2 cellular contexts compared by ENCODE assay signal in the genomic region with DNA sequence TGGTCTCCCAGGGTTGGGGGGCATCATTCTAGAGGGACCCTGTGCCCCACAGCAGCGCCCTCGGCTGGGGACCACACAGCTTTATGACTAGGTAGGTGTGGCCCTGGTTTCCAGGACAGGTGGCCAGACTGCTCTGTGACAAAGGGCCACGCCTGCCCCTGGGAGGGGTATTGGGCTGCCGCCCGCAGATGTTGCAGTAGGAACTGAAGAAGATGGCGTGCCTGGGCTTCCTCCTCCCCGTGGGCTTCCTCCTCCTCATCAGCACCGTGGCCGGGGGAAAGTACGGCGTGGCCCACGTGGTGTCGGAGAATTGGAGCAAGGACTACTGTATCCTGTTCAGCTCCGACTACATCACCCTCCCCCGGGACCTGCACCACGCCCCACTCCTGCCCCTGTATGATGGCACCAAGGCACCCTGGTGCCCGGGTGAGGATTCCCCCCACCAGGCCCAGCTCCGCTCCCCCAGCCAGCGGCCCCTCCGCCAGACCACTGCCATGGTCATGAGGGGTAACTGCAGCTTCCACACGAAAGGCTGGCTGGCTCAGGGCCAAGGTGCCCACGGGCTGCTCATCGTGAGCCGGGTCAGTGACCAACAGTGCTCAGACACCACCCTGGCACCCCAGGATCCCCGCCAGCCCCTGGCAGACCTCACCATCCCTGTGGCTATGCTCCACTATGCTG.
TF ChIP-seq lines count a peak whose summit lies in the region.

A gene with protein sequence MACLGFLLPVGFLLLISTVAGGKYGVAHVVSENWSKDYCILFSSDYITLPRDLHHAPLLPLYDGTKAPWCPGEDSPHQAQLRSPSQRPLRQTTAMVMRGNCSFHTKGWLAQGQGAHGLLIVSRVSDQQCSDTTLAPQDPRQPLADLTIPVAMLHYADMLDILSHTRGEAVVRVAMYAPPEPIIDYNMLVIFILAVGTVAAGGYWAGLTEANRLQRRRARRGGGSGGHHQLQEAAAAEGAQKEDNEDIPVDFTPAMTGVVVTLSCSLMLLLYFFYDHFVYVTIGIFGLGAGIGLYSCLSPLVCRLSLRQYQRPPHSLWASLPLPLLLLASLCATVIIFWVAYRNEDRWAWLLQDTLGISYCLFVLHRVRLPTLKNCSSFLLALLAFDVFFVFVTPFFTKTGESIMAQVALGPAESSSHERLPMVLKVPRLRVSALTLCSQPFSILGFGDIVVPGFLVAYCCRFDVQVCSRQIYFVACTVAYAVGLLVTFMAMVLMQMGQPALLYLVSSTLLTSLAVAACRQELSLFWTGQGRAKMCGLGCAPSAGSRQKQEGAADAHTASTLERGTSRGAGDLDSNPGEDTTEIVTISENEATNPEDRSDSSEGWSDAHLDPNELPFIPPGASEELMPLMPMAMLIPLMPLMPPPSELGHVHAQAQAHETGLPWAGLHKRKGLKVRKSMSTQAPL (plus strand): TSS at position 187 of the 681 bp plus-strand sequence. CDS start 26 bp downstream, at position 213.

TF ChIP-seq in IMR-90, 13 proteins besides CTCF, POLR2A, EP300 and RAD21:
- no peak for TF ChIP-seq MXI1 (IDR thresholded peaks at IDR 0.05; ENCODE audit: borderline replicate concordance, low read depth, low read length)
- no peak for TF ChIP-seq SMC3 (IDR thresholded peaks at IDR 0.05; ENCODE audit: low read depth, low read length)
- TF ChIP-seq MAFK (IDR thresholded peaks at IDR 0.05; ENCODE audit: low read depth, low read length), result no peak
- TF ChIP-seq, protein P1, sequence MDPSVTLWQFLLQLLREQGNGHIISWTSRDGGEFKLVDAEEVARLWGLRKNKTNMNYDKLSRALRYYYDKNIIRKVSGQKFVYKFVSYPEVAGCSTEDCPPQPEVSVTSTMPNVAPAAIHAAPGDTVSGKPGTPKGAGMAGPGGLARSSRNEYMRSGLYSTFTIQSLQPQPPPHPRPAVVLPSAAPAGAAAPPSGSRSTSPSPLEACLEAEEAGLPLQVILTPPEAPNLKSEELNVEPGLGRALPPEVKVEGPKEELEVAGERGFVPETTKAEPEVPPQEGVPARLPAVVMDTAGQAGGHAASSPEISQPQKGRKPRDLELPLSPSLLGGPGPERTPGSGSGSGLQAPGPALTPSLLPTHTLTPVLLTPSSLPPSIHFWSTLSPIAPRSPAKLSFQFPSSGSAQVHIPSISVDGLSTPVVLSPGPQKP (IDR thresholded peaks at IDR 0.05; ENCODE audit: borderline replicate concordance, low read depth, low read length), result no peak
- no peak for TF ChIP-seq MAZ (IDR thresholded peaks at IDR 0.05; ENCODE audit: borderline replicate concordance, low read depth, low read length)
- TF ChIP-seq RFX5 (IDR thresholded peaks at IDR 0.05; ENCODE audit: low read depth, low read length), result no peak
- TF ChIP-seq BHLHE40 (IDR thresholded peaks at IDR 0.05; ENCODE audit: low read depth, low read length), result no peak
- no peak for TF ChIP-seq FOS (IDR thresholded peaks at IDR 0.05; ENCODE audit: low read depth, low read length)
- TF ChIP-seq CEBPB (IDR thresholded peaks at IDR 0.05; ENCODE audit: low read depth, low read length), result no peak
- TF ChIP-seq NFE2L2 (IDR thresholded peaks at IDR 0.05; ENCODE audit: low read depth, low read length), result no peak
- TF ChIP-seq, protein P2, sequence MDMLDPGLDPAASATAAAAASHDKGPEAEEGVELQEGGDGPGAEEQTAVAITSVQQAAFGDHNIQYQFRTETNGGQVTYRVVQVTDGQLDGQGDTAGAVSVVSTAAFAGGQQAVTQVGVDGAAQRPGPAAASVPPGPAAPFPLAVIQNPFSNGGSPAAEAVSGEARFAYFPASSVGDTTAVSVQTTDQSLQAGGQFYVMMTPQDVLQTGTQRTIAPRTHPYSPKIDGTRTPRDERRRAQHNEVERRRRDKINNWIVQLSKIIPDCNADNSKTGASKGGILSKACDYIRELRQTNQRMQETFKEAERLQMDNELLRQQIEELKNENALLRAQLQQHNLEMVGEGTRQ (IDR thresholded peaks at IDR 0.05; ENCODE audit: low read depth, low read length), result no peak

TF ChIP-seq in H1, 55 proteins besides CTCF, POLR2A, EP300 and RAD21:
- TF ChIP-seq SAP30 (IDR thresholded peaks at IDR 0.05; ENCODE audit: insufficient read depth, insufficient replicate concordance, low read length), result no peak
- TF ChIP-seq, protein P3, sequence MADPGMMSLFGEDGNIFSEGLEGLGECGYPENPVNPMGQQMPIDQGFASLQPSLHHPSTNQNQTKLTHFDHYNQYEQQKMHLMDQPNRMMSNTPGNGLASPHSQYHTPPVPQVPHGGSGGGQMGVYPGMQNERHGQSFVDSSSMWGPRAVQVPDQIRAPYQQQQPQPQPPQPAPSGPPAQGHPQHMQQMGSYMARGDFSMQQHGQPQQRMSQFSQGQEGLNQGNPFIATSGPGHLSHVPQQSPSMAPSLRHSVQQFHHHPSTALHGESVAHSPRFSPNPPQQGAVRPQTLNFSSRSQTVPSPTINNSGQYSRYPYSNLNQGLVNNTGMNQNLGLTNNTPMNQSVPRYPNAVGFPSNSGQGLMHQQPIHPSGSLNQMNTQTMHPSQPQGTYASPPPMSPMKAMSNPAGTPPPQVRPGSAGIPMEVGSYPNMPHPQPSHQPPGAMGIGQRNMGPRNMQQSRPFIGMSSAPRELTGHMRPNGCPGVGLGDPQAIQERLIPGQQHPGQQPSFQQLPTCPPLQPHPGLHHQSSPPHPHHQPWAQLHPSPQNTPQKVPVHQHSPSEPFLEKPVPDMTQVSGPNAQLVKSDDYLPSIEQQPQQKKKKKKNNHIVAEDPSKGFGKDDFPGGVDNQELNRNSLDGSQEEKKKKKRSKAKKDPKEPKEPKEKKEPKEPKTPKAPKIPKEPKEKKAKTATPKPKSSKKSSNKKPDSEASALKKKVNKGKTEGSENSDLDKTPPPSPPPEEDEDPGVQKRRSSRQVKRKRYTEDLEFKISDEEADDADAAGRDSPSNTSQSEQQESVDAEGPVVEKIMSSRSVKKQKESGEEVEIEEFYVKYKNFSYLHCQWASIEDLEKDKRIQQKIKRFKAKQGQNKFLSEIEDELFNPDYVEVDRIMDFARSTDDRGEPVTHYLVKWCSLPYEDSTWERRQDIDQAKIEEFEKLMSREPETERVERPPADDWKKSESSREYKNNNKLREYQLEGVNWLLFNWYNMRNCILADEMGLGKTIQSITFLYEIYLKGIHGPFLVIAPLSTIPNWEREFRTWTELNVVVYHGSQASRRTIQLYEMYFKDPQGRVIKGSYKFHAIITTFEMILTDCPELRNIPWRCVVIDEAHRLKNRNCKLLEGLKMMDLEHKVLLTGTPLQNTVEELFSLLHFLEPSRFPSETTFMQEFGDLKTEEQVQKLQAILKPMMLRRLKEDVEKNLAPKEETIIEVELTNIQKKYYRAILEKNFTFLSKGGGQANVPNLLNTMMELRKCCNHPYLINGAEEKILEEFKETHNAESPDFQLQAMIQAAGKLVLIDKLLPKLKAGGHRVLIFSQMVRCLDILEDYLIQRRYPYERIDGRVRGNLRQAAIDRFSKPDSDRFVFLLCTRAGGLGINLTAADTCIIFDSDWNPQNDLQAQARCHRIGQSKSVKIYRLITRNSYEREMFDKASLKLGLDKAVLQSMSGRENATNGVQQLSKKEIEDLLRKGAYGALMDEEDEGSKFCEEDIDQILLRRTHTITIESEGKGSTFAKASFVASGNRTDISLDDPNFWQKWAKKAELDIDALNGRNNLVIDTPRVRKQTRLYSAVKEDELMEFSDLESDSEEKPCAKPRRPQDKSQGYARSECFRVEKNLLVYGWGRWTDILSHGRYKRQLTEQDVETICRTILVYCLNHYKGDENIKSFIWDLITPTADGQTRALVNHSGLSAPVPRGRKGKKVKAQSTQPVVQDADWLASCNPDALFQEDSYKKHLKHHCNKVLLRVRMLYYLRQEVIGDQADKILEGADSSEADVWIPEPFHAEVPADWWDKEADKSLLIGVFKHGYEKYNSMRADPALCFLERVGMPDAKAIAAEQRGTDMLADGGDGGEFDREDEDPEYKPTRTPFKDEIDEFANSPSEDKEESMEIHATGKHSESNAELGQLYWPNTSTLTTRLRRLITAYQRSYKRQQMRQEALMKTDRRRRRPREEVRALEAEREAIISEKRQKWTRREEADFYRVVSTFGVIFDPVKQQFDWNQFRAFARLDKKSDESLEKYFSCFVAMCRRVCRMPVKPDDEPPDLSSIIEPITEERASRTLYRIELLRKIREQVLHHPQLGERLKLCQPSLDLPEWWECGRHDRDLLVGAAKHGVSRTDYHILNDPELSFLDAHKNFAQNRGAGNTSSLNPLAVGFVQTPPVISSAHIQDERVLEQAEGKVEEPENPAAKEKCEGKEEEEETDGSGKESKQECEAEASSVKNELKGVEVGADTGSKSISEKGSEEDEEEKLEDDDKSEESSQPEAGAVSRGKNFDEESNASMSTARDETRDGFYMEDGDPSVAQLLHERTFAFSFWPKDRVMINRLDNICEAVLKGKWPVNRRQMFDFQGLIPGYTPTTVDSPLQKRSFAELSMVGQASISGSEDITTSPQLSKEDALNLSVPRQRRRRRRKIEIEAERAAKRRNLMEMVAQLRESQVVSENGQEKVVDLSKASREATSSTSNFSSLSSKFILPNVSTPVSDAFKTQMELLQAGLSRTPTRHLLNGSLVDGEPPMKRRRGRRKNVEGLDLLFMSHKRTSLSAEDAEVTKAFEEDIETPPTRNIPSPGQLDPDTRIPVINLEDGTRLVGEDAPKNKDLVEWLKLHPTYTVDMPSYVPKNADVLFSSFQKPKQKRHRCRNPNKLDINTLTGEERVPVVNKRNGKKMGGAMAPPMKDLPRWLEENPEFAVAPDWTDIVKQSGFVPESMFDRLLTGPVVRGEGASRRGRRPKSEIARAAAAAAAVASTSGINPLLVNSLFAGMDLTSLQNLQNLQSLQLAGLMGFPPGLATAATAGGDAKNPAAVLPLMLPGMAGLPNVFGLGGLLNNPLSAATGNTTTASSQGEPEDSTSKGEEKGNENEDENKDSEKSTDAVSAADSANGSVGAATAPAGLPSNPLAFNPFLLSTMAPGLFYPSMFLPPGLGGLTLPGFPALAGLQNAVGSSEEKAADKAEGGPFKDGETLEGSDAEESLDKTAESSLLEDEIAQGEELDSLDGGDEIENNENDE (IDR thresholded peaks at IDR 0.05; ENCODE audit: insufficient replicate concordance, low read length), result no peak
- no peak for TF ChIP-seq SP2 (IDR thresholded peaks at IDR 0.05; ENCODE audit: low read length)
- TF ChIP-seq RXRA (IDR thresholded peaks at IDR 0.05; ENCODE audit: insufficient read depth, low read depth, low read length), result no peak
- TF ChIP-seq EGR1 (IDR thresholded peaks at IDR 0.05; ENCODE audit: borderline replicate concordance, low read depth, low read length), result no peak
- no peak for TF ChIP-seq YY1 (IDR thresholded peaks at IDR 0.05; ENCODE audit: low read depth, low read length)
- TF ChIP-seq CBX5 (IDR thresholded peaks at IDR 0.05; ENCODE audit: low read depth, low read length), result no peak
- TF ChIP-seq TEAD4 (IDR thresholded peaks at IDR 0.05; ENCODE audit: low read depth, low read length), result no peak
- TF ChIP-seq TAF1 (IDR thresholded peaks at IDR 0.05; ENCODE audit: low read depth, low read length), result no peak
- no peak for TF ChIP-seq CTBP2 (IDR thresholded peaks at IDR 0.05; ENCODE audit: borderline replicate concordance, insufficient read depth, insufficient read length, low read length)
- no peak for TF ChIP-seq MAFK (IDR thresholded peaks at IDR 0.05; ENCODE audit: low read depth, low read length)
- no peak for TF ChIP-seq PHF8 (conservative IDR thresholded peaks at IDR 0.05; ENCODE audit: low read depth, low read length)
